11 cellular contexts compared by ENCODE assay signal in genomic region chr11:86460461-86461404, GRCh38.
DNase-seq lines count a peak whose midpoint lies in the region; ATAC-seq and TF ChIP-seq lines count a peak whose summit lies in the region.
"Had no signal": no experiment of that assay in that cellular context is flagged by ENCODE, and none has a peak within 500 bp of the region (broad histone marks: within the 10 kb centered on the region; RNA-seq: fewer than 3 reads in every experiment).

No MANE protein-coding gene starts in this region.

- H3K9me3 ChIP-seq in SJCRH30 (replicated peaks) (no peaks in the 10 kb centered on the region), gastroesophageal sphincter (no peaks in the 10 kb centered on the region), stomach (no peaks in the 10 kb centered on the region), mammary epithelial cell (replicated peaks; ENCODE audit: insufficient read depth, low read length) (no peaks in the 10 kb centered on the region)

- H2AFZ ChIP-seq in mammary epithelial cell (ENCODE audit: low read depth, low read length) = no peak overlapping the region

- TF ChIP-seq EP300 in gastroesophageal sphincter (IDR thresholded peaks at IDR 0.05) = no peak
- TF ChIP-seq EP300 in stomach (IDR thresholded peaks at IDR 0.05) = no peak

- ATAC-seq in gastroesophageal sphincter = no peak
- ATAC-seq: T-helper 17 cell had no signal

- intact Hi-C loops in stomach (cut with DNase I; ENCODE audit: low total_unique reads) = loop anchor here (5.0 kb wide), 1 partner anchor 357 kb away; no protein-coding TSS in a partner anchor
- intact Hi-C loops in mammary epithelial cell (cut with micrococcal nuclease) = loop anchor here (1.0 kb wide), 1 partner anchor 64 kb away; no protein-coding TSS in a partner anchor

- CTCF ChIA-PET in mammary epithelial cell (lab: Charles Lee; ENCODE audit: low non-redundant PET) = no interaction called here

- WGBS in gastroesophageal sphincter (ENCODE audit: low coverage in 1 of 2), 2 donors = 55 to 67% methylated on average over 3 to 7 of the region's 9 CpGs
- WGBS in stomach, 5 donors = 61 to 74% (median 71%) methylated on average over 9 of the region's 9 CpGs
- 91% methylated on average over 9 of the region's 9 CpGs for WGBS in mammary epithelial cell (ENCODE audit: low coverage, missing lambda C conversion rate)

- dilution Hi-C loops in mammary epithelial cell (cut with HindIII; ENCODE audit: low sequenced_read_pairs) = loop anchor here (25.0 kb wide), 1 partner anchor 352 kb away; the partner anchor contains the start of gene PRSS23

- H3K9ac ChIP-seq in mammary epithelial cell (ENCODE audit: insufficient read depth, low read length) = no peak overlapping the region

- no peaks in the 10 kb centered on the region for H3K79me2 ChIP-seq in mammary epithelial cell (ENCODE audit: insufficient read depth, low read length)

- TF ChIP-seq CTCF in gastroesophageal sphincter (IDR thresholded peaks at IDR 0.05) (no peak), stomach (IDR thresholded peaks at IDR 0.05) (no peak), mammary epithelial cell (conservative IDR thresholded peaks at IDR 0.05 in 1 of 2, IDR thresholded peaks at IDR 0.05 in 1 of 2; ENCODE audit: extremely low read depth in 1 of 2, insufficient read depth in 1 of 2, low read depth in 1 of 2, low read length in 2 of 2) (no peak)

- peak; percentile 17 for DNase-seq in activated CD4-positive, alpha-beta T cell treated with anti-CD3 and anti-CD28 coated beads for 48 hours
- no peak for DNase-seq in activated CD4-positive, alpha-beta T cell treated with anti-CD3 and anti-CD28 coated beads, Interleukin-2, amount 50 U/mL, for 4 hours
- DNase-seq in SJCRH30 (peak; percentile 40 to 55), stomach (no peak), EL (no peak), mammary epithelial cell (no peak), AG08396 (ENCODE audit: low spot score) (no peak)
- DNase-seq: GF-D8, NCI-H774, T-helper 17 cell had no signal

- H3K4me3 ChIP-seq in SJCRH30 = no peak overlapping the region
- H3K4me3 ChIP-seq in gastroesophageal sphincter = no peak overlapping the region
- H3K4me3 ChIP-seq in stomach = no peak overlapping the region
- no peak overlapping the region for H3K4me3 ChIP-seq in mammary epithelial cell (replicated peaks in 1 of 3; ENCODE audit: insufficient read depth in 1 of 3, low read depth in 2 of 3, low read length in 3 of 3)

- in situ Hi-C loops in mammary epithelial cell (cut with MboI; ENCODE audit: low sequenced_read_pairs in 2 of 2) = loop anchor here in 1 of 2 donors (25.0 kb wide), 1 partner anchor 152 kb away; no protein-coding TSS in a partner anchor

- H3K27ac ChIP-seq in SJCRH30 = peak overlapping the region; percentile 35
- peak overlapping the region in 3 of 4 donors; percentile 1 to 58 (median 12) for H3K27ac ChIP-seq in gastroesophageal sphincter
- peak overlapping the region in 3 of 5 donors; percentile 27 to 54 (median 41) for H3K27ac ChIP-seq in stomach
- H3K27ac ChIP-seq in mammary epithelial cell (ENCODE audit: insufficient read depth, low read depth, low read length) = no peak overlapping the region

- H3K4me1 ChIP-seq in SJCRH30 = peaks cover 35% of the 10 kb centered on the region
- peaks cover 8 to 65% (median 20%) of the 10 kb centered on the region in 3 donors for H3K4me1 ChIP-seq in gastroesophageal sphincter
- peaks cover 0 to 45% (median 28%) of the 10 kb centered on the region in 4 donors for H3K4me1 ChIP-seq in stomach
- H3K4me1 ChIP-seq in mammary epithelial cell (ENCODE audit: insufficient read depth, low read length) = peaks cover 53% of the 10 kb centered on the region

- H3K36me3 ChIP-seq in SJCRH30 (no peaks in the 10 kb centered on the region), gastroesophageal sphincter (peaks cover 0 to 29% of the 10 kb centered on the region in 2 donors), stomach (peaks cover 0 to 39% (median 6%) of the 10 kb centered on the region in 4 donors), mammary epithelial cell (ENCODE audit: insufficient read depth, low read length) (no peaks in the 10 kb centered on the region)

- H3K4me2 ChIP-seq in mammary epithelial cell (ENCODE audit: insufficient read depth, low read depth, low read length) = no peak overlapping the region

- TF ChIP-seq POLR2A in gastroesophageal sphincter (IDR thresholded peaks at IDR 0.05) = no peak
- no peak for TF ChIP-seq POLR2A in stomach (IDR thresholded peaks at IDR 0.05)

- H3K27me3 ChIP-seq in SJCRH30 = no peaks in the 10 kb centered on the region
- no peaks in the 10 kb centered on the region for H3K27me3 ChIP-seq in gastroesophageal sphincter
- H3K27me3 ChIP-seq in stomach = no peaks in the 10 kb centered on the region
- no peaks in the 10 kb centered on the region for H3K27me3 ChIP-seq in mammary epithelial cell (ENCODE audit: insufficient read depth, low read length)

- no TSS peak for BruUV-seq in mammary epithelial cell (replicated peaks; lab: Mats Ljungman, UMichigan)

- H4K20me1 ChIP-seq in mammary epithelial cell (ENCODE audit: insufficient read depth, low read length) = no peaks in the 10 kb centered on the region

Comparison
In these comparisons a context has a peak if more than half of its experiments do, and no peak if none do; other contexts are left out.
1. DNase-seq: peak in activated CD4-positive, alpha-beta T cell treated with anti-CD3 and anti-CD28 coated beads for 48 hours (single experiment) and SJCRH30 (2 of 2); none in activated CD4-positive, alpha-beta T cell treated with anti-CD3 and anti-CD28 coated beads, Interleukin-2, amount 50 U/mL, for 4 hours (0 of 2), stomach (single experiment), EL (single experiment), mammary epithelial cell (single experiment) and AG08396 (single experiment).